Comparison of ENCODE assay signal across 1 cellular context in the genomic region with DNA sequence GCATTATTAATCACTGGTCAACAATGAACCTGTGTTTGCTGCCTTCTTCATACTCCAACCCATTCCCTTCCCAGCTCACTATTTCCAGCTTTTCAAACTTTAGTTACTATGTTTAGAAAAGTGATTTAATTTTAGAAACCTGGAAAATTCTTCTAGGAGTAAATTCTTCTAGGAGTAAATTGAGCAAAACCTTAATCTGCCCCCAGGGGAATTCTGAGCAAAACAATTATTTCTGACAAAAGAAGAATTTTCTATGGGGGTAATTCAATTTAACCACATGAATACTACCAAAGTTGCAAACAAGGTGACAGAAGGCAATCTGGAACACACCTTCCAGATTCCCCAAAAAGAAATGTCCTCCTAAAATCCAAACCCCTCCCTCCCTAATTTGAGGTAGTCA.
TF ChIP-seq lines count a peak whose summit lies in the region.

No MANE protein-coding gene starts in this region.

TF ChIP-seq in SK-N-SH treated with all-trans-retinoic acid at 6 μM for 48 hours, 23 proteins besides CTCF, POLR2A, EP300 and RAD21 (continued from another document):
- no peak for TF ChIP-seq PPARA (CRISPR knock-in tag; IDR thresholded peaks at IDR 0.05; ENCODE audit: borderline replicate concordance)
